ENCODE assay signal across 11 cellular contexts in the genomic region with DNA sequence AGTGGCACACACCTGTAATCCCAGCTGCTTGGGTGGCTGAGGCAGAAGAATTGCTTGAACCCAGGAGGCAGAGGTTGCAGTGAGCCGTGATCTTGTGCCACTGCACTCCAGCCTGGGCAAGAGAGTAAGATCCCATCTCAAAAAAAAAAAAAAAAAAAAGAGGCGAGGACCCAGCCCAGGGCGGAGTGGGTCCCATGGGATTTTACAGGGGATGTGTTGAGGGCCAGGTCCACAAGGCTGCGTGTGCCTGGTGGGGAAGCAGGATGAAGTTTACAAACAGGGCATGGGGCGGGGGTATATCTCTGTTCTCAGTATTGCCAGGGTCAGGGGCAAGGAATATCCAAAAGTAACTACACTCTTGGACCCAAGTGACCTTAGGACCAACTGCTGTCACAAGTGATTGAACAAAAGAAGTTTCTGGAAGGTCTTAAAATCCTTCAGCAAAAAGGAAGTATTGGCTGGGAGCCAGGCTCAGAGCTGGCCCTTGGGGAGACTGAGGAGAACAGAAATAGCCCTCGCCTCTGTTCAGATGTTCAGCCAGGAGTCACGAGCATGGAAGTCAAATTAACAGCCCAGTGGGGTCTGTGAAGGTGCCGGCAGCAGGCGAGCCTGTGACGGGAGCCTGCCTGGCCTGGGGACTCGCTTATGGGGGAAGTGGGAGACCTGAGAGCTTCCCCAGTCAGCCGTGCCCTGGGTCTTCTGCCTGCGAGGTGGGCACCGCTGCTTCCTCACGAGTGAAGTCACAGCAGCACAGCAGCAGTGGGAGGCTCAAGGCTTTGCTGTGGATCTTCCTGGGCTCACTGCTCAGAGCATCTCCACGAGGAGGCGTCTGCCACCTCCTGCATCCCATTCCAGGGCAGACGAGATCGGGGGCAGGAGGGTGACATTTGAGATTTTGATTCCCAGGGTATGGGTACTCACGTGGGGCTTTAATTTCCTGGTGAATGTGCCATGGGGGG. TPM values are rescaled to one million over a fixed set of nuclear protein-coding genes. Genes with fewer than 3 reads are reported as not detected.
DNase-seq lines count a peak whose midpoint lies in the region; ATAC-seq, FAIRE-seq and TF ChIP-seq lines count a peak whose summit lies in the region.
"Had no signal": no experiment of that assay in that cellular context is flagged by ENCODE, and none has a peak within 500 bp of the region (broad histone marks: within the 10 kb centered on the region; RNA-seq: fewer than 3 reads in every experiment).

No MANE protein-coding gene starts in this region.

- in situ Hi-C loops in GM23248 (cut with MboI) = no loop called here

- H3K4me3 Mint-ChIP-seq in astrocyte (ENCODE audit: unreplicated experiment) = no peak overlapping the region
- H3K4me3 Mint-ChIP-seq: activated naive CD4-positive, alpha-beta T cell treated with anti-CD3 and anti-CD28 coated beads, Interleukin-2, amount 10 ng/mL, durations not matched to agents 7 days and 5 days had no signal

- peaks cover 39% of the 10 kb centered on the region for H3K4me1 Mint-ChIP-seq in astrocyte (ENCODE audit: low read depth, unreplicated experiment)

- TF ChIP-seq CTCF in astrocyte (IDR thresholded peaks at IDR 0.05; ENCODE audit: insufficient read depth, low read depth, low read length) = no peak

- H3K4me1 ChIP-seq in GM23248 (ENCODE audit: insufficient read depth) (peaks cover 25% of the 10 kb centered on the region), astrocyte (ENCODE audit: insufficient read depth, low read length) (peaks cover 33% of the 10 kb centered on the region), right cardiac atrium (ENCODE audit: control insufficient read depth, insufficient read depth, low read length) (peaks cover 11% of the 10 kb centered on the region), stomach smooth muscle (ENCODE audit: control insufficient read depth, insufficient read depth, low read length) (peaks cover 54% of the 10 kb centered on the region)

- H3K36me3 Mint-ChIP-seq in astrocyte (ENCODE audit: low read depth, unreplicated experiment) = peaks cover 17% of the 10 kb centered on the region

- H3K9me2 ChIP-seq in GM23248 (ENCODE audit: insufficient read depth) = no peaks in the 10 kb centered on the region

- peak overlapping the region; percentile 78 for H3K27ac Mint-ChIP-seq in astrocyte (ENCODE audit: unreplicated experiment)
- H3K27ac Mint-ChIP-seq: activated naive CD4-positive, alpha-beta T cell treated with anti-CD3 and anti-CD28 coated beads, Interleukin-2, amount 10 ng/mL, durations not matched to agents 7 days and 5 days had no signal

- peaks cover 34% of the 10 kb centered on the region for H3F3A ChIP-seq in GM23248 (ENCODE audit: insufficient read depth)

- no peaks in the 10 kb centered on the region for H3K27me3 Mint-ChIP-seq in astrocyte (ENCODE audit: low read depth, unreplicated experiment)
- H3K27me3 Mint-ChIP-seq: activated naive CD4-positive, alpha-beta T cell treated with anti-CD3 and anti-CD28 coated beads, Interleukin-2, amount 10 ng/mL, durations not matched to agents 7 days and 5 days had no signal

- H3K9me3 Mint-ChIP-seq in astrocyte (ENCODE audit: unreplicated experiment) = no peaks in the 10 kb centered on the region
- H3K9me3 Mint-ChIP-seq: activated naive CD4-positive, alpha-beta T cell treated with anti-CD3 and anti-CD28 coated beads, Interleukin-2, amount 10 ng/mL, durations not matched to agents 7 days and 5 days had no signal

- DNase-seq in GM23248 (no peak), astrocyte (ENCODE audit: low read depth) (no peak), right cardiac atrium (peak; percentile 57 to 79 (median 75)), DMS 273 (lab: John Stamatoyannopoulos, UW; ENCODE audit: unreplicated experiment) (no peak), GOT3 (lab: John Stamatoyannopoulos, UW) (no peak)
- DNase-seq: activated naive CD4-positive, alpha-beta T cell treated with anti-CD3 and anti-CD28 coated beads, Interleukin-2, amount 10 ng/mL, durations not matched to agents 7 days and 5 days had no signal

- H3K9me3 ChIP-seq in GM23248 (ENCODE audit: low read depth) (no peaks in the 10 kb centered on the region), astrocyte (ENCODE audit: insufficient read depth, low read depth, low read length) (no peaks in the 10 kb centered on the region), right cardiac atrium (ENCODE audit: control insufficient read depth, low read length) (no peaks in the 10 kb centered on the region), stomach smooth muscle (ENCODE audit: control insufficient read depth in 2 of 2, low read length in 2 of 2) (no peaks in the 10 kb centered on the region)

- WGBS in GM23248 (ENCODE audit: low coverage in 1 of 2, low lambda C conversion rate in 2 of 2, missing lambda C conversion rate in 2 of 2), 2 experiments = 81% methylated on average over 20 of the region's 20 CpGs
- WGBS in right cardiac atrium = 38% methylated on average over 20 of the region's 20 CpGs

- no peak overlapping the region for H3K9ac ChIP-seq in GM23248
- no peak overlapping the region for H3K9ac ChIP-seq in astrocyte (ENCODE audit: low read length)
- peak overlapping the region; percentile 21 to 42 for H3K9ac ChIP-seq in stomach smooth muscle (ENCODE audit: low read length in 2 of 2)

- ATAC-seq in right cardiac atrium = no peak
- ATAC-seq in HG02798 (IDR thresholded peaks at IDR 0.05; ENCODE audit: poor library complexity, unreplicated experiment) = no peak
- ATAC-seq in GM21723 (IDR thresholded peaks at IDR 0.05; ENCODE audit: unreplicated experiment) = no peak

- H3K36me3 ChIP-seq in GM23248 (ENCODE audit: low read depth) (no peaks in the 10 kb centered on the region), astrocyte (ENCODE audit: insufficient read depth, low read length) (peaks cover 9% of the 10 kb centered on the region), stomach smooth muscle (ENCODE audit: control insufficient read depth in 2 of 2, insufficient read depth in 2 of 2, low read length in 2 of 2) (no peaks in the 10 kb centered on the region)

- intact Hi-C loops in right cardiac atrium (cut with DNase I) = no loop called here

- FAIRE-seq in astrocyte (lab: Jason Lieb, UNC) = no peak
- FAIRE-seq: endometrium, GM12892 had no signal

- H3K27me3 ChIP-seq in GM23248 (replicated peaks; ENCODE audit: insufficient read depth) (no peaks in the 10 kb centered on the region), astrocyte (ENCODE audit: insufficient read depth, low read length) (no peaks in the 10 kb centered on the region), right cardiac atrium (ENCODE audit: control insufficient read depth, insufficient read depth) (no peaks in the 10 kb centered on the region), stomach smooth muscle (ENCODE audit: control insufficient read depth in 1 of 2, insufficient read depth in 2 of 2, low read length in 2 of 2) (no peaks in the 10 kb centered on the region)

- no peak overlapping the region for H3K4me2 ChIP-seq in GM23248 (ENCODE audit: unreplicated experiment)
- no peak overlapping the region for H3K4me2 ChIP-seq in astrocyte (ENCODE audit: low read length)

- no peaks in the 10 kb centered on the region for H4K20me1 ChIP-seq in GM23248 (ENCODE audit: insufficient read depth)
- peaks cover 70% of the 10 kb centered on the region for H4K20me1 ChIP-seq in astrocyte (ENCODE audit: insufficient read depth, low read length)

- H2AFZ ChIP-seq in GM23248 (no peak overlapping the region), astrocyte (ENCODE audit: low read depth, low read length) (no peak overlapping the region)

- H3K27ac ChIP-seq in GM23248 (peak overlapping the region; percentile 99; the same call in 1 of the 2 replicates), astrocyte (ENCODE audit: low read depth, low read length) (no peak overlapping the region), right cardiac atrium (ENCODE audit: low read length) (no peak overlapping the region), stomach smooth muscle (ENCODE audit: low read length) (peak overlapping the region; percentile 67)

- peaks cover 93% of the 10 kb centered on the region for H3K79me2 ChIP-seq in GM23248 (ENCODE audit: insufficient read depth)
- H3K79me2 ChIP-seq in astrocyte (ENCODE audit: insufficient read depth, low read length) = peaks cover 93% of the 10 kb centered on the region

- H3K4me3 ChIP-seq in GM23248 (no peak overlapping the region), astrocyte (ENCODE audit: insufficient read depth, low read depth, low read length) (no peak overlapping the region), right cardiac atrium (ENCODE audit: low read length) (no peak overlapping the region), stomach smooth muscle (ENCODE audit: low read length in 2 of 2) (peak overlapping the region in 1 of 2 donors; percentile 4)

RNA-seq across cellular contexts. Expression of gene MYO9B, which starts 6.4 kb away (rescaled TPM):
- 49.1 and 71.8 TPM in 2 replicates for total RNA-seq in GM23248 (2014; rRNA removed; shearing (Covaris generic))
- 18.6 and 20.1 TPM in 2 replicates for polyA plus RNA-seq in GM23248 (2016; fragmentation: Nextera tagmentation; extraction: Ambion mirVana)
- total RNA-seq in astrocyte = 117 and 123 TPM in 2 replicates
- total RNA-seq in right cardiac atrium = 10 to 100 TPM; 31.5 to 42.1 (median 36.6) TPM
- 30.0 TPM for polyA plus RNA-seq in right cardiac atrium

RNA-seq across cellular contexts. Expression of gene HAUS8, which starts 6.7 kb away (rescaled TPM):
- 1.0 and 3.4 TPM in 2 replicates for total RNA-seq in GM23248 (2014; rRNA removed; shearing (Covaris generic))
- 8.2 and 10.6 TPM in 2 replicates for polyA plus RNA-seq in GM23248 (2016; fragmentation: Nextera tagmentation; extraction: Ambion mirVana)
- total RNA-seq in astrocyte = 5.6 and 7.6 TPM in 2 replicates
- total RNA-seq in right cardiac atrium = 1 to 10 TPM; 3.3 to 6.1 (median 5.6) TPM
- polyA plus RNA-seq in right cardiac atrium = 4.7 TPM

RNA-seq across cellular contexts. Expression of gene CPAMD8, which starts 55.3 kb away (rescaled TPM):
- 0.76 and 0.89 TPM in 2 replicates for total RNA-seq in GM23248 (2014; rRNA removed; shearing (Covaris generic))
- polyA plus RNA-seq in GM23248 (2016; fragmentation: Nextera tagmentation; extraction: Ambion mirVana) = 0.20 and 0.80 TPM in 2 replicates
- 1.4 and 1.9 TPM in 2 replicates for total RNA-seq in astrocyte
- total RNA-seq in right cardiac atrium = 10 to 100 TPM in 1 of 4 donors, 1 to 10 TPM in 3; 2.4 to 11.8 (median 8.0) TPM
- polyA plus RNA-seq in right cardiac atrium = 19.7 TPM

Comparison
In these comparisons a context has a peak if more than half of its experiments do, and no peak if none do; other contexts are left out.
1. DNase-seq: peak in right cardiac atrium (3 of 3); none in GM23248 (single experiment), astrocyte (single experiment), DMS 273 (single experiment) and GOT3 (single experiment).
2. H3K27ac ChIP-seq: peak in GM23248 (single experiment) and stomach smooth muscle (single experiment); none in astrocyte (single experiment) and right cardiac atrium (single experiment).
3. H3K9ac ChIP-seq: peak in stomach smooth muscle (2 of 2); none in GM23248 (single experiment) and astrocyte (single experiment).